In genomic region chr7:127107601-127108007, GRCh38 we compare ENCODE assay signal across 1 cellular context.
A peak's percentile ranks its signal among the peaks of the same experiment; 100 is the strongest.
TF ChIP-seq lines count a peak whose summit lies in the region.

No MANE protein-coding gene starts in this region.

TF ChIP-seq in HepG2, 621 proteins besides CTCF, POLR2A, EP300 and RAD21 (continued from another document and continues in another):
- TF ChIP-seq ATAD3A (CRISPR knock-in tag; IDR thresholded peaks at IDR 0.05) (no peak), ZNF17 (CRISPR knock-in tag; IDR thresholded peaks at IDR 0.05) (no peak), ZNF773 (CRISPR knock-in tag; IDR thresholded peaks at IDR 0.05; ENCODE audit: borderline replicate concordance) (0 out of 2 replicates have a peak, but pooled peaks have one; percentile 82), RXRA (CRISPR knock-in tag; IDR thresholded peaks at IDR 0.05) (no peak), ZNF142 (CRISPR knock-in tag; IDR thresholded peaks at IDR 0.05) (peak; percentile 78; the same call in 1 of the 2 replicates), ZMYM4 (CRISPR knock-in tag; IDR thresholded peaks at IDR 0.05) (peak; percentile 70), ZBTB10 (CRISPR knock-in tag; IDR thresholded peaks at IDR 0.05; ENCODE audit: borderline replicate concordance) (no peak; the same call in 1 of the 2 replicates), HOXA5 (CRISPR knock-in tag; IDR thresholded peaks at IDR 0.05) (peak; percentile 93; the same call in 1 of the 2 replicates), NRL (CRISPR knock-in tag; IDR thresholded peaks at IDR 0.05; ENCODE audit: borderline replicate concordance) (no peak), ZNF558 (CRISPR knock-in tag; IDR thresholded peaks at IDR 0.05; ENCODE audit: borderline replicate concordance) (peak; percentile 82; the same call in 1 of the 2 replicates), ZFP41 (CRISPR knock-in tag; IDR thresholded peaks at IDR 0.05; ENCODE audit: borderline replicate concordance) (no peak), ZNF101 (CRISPR knock-in tag; IDR thresholded peaks at IDR 0.05; ENCODE audit: borderline replicate concordance, low read depth) (no peak), MEIS2 (CRISPR knock-in tag; IDR thresholded peaks at IDR 0.05) (peak; percentile 77; the same call in 1 of the 2 replicates), SRSF9 (IDR thresholded peaks at IDR 0.05; ENCODE audit: borderline replicate concordance, insufficient read depth, low read depth, low read length, poor library complexity, severe bottlenecking) (no peak), HOXD1 (CRISPR knock-in tag; IDR thresholded peaks at IDR 0.05) (0 out of 2 replicates have a peak, but pooled peaks have one; percentile 63), ATM (IDR thresholded peaks at IDR 0.05; ENCODE audit: borderline replicate concordance) (no peak), DR1 (CRISPR knock-in tag; IDR thresholded peaks at IDR 0.05) (no peak), ESRRA (CRISPR knock-in tag; IDR thresholded peaks at IDR 0.05; ENCODE audit: low read depth) (no peak), ZSCAN31 (CRISPR knock-in tag; IDR thresholded peaks at IDR 0.05; ENCODE audit: low read depth) (peak; percentile 64; the same call in 1 of the 2 replicates), NAIF1 (CRISPR knock-in tag; IDR thresholded peaks at IDR 0.05; ENCODE audit: borderline replicate concordance) (peak; percentile 55; the same call in 1 of the 2 replicates), FOXJ3 (CRISPR knock-in tag; IDR thresholded peaks at IDR 0.05; ENCODE audit: borderline replicate concordance) (no peak), TMF1 (CRISPR knock-in tag; IDR thresholded peaks at IDR 0.05; ENCODE audit: low read depth) (0 out of 2 replicates have a peak, but pooled peaks have one; percentile 64), ZNF556 (CRISPR knock-in tag; IDR thresholded peaks at IDR 0.05; ENCODE audit: borderline replicate concordance) (no peak), BRD4 (CRISPR knock-in tag; IDR thresholded peaks at IDR 0.05) (no peak), SRSF4 (IDR thresholded peaks at IDR 0.05; ENCODE audit: low read depth, low read length, poor library complexity, severe bottlenecking) (no peak), ZFP62 (CRISPR knock-in tag; IDR thresholded peaks at IDR 0.05) (no peak), PTBP1 (IDR thresholded peaks at IDR 0.05; ENCODE audit: low read depth, low read length, poor library complexity, severe bottlenecking) (no peak), ZSCAN29 (CRISPR knock-in tag; conservative IDR thresholded peaks at IDR 0.05) (0 out of 2 replicates have a peak, but pooled peaks have one; percentile 39), TEAD3 (CRISPR knock-in tag; optimal IDR thresholded peaks at IDR 0.05; ENCODE audit: borderline replicate concordance) (peak; percentile 56), IRF9 (CRISPR knock-in tag; IDR thresholded peaks at IDR 0.05; ENCODE audit: borderline replicate concordance) (peak; percentile 79; the same call in 1 of the 2 replicates), SIN3A (IDR thresholded peaks at IDR 0.05; ENCODE audit: borderline replicate concordance, low read depth, low read length) (no peak), MLLT10 (CRISPR knock-in tag; IDR thresholded peaks at IDR 0.05) (no peak), TARDBP (CRISPR knock-in tag; IDR thresholded peaks at IDR 0.05) (0 out of 2 replicates have a peak, but pooled peaks have one; percentile 26), E2F1 (CRISPR knock-in tag; IDR thresholded peaks at IDR 0.05) (peak; percentile 44; the same call in 1 of the 2 replicates), ZNF451 (CRISPR knock-in tag; IDR thresholded peaks at IDR 0.05) (no peak), ZNF580 (CRISPR knock-in tag; IDR thresholded peaks at IDR 0.05; ENCODE audit: borderline replicate concordance, low read depth) (peak; percentile 92), HOMEZ (CRISPR knock-in tag; IDR thresholded peaks at IDR 0.05; ENCODE audit: low read depth) (peak; percentile 43; the same call in 1 of the 2 replicates), SMYD3 (CRISPR knock-in tag; IDR thresholded peaks at IDR 0.05) (peak; percentile 74; the same call in 1 of the 2 replicates), ZNF766 (CRISPR knock-in tag; IDR thresholded peaks at IDR 0.05; ENCODE audit: borderline replicate concordance) (peak; percentile 63; the same call in 1 of the 2 replicates), AHR (CRISPR knock-in tag; IDR thresholded peaks at IDR 0.05) (no peak), NFE2L2 (IDR thresholded peaks at IDR 0.05; ENCODE audit: low read length) (no peak), FOXA1 (IDR thresholded peaks at IDR 0.05) (no peak), FOXA1 (CRISPR knock-in tag; IDR thresholded peaks at IDR 0.05) (no peak), ZNF414 (CRISPR knock-in tag; IDR thresholded peaks at IDR 0.05) (no peak), POLR2G (IDR thresholded peaks at IDR 0.05; ENCODE audit: low read depth, low read length) (no peak), ZNF354B (CRISPR knock-in tag; IDR thresholded peaks at IDR 0.05) (no peak), FOXP1 (IDR thresholded peaks at IDR 0.05) (no peak), FOXP1 (CRISPR knock-in tag; IDR thresholded peaks at IDR 0.05) (no peak), ZNF362 (CRISPR knock-in tag; IDR thresholded peaks at IDR 0.05; ENCODE audit: borderline replicate concordance) (no peak)
